ENCODE assay signal across 20 cellular contexts in the genomic region with DNA sequence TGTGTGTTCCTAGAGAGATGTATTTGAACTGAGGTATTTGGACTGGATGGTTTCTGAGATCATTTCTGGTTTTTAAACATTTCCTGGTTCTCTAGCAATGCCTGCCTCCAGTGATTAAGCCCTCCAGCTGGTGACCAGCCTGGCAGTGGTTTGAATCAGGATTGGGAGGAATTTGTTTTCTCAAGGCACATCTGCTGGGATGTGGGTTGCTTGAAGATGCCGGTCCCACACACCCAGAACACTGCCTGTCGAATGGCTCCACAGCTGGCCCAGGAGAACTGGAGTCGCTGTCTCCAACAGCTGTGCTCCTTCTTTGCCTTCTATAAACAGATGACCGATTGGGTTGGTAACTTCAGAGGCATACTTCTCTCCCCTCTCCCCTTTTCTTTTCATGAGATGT.
DNase-seq lines count a peak whose midpoint lies in the region; ATAC-seq and TF ChIP-seq lines count a peak whose summit lies in the region.
"Had no signal": no experiment of that assay in that cellular context is flagged by ENCODE, and none has a peak within 500 bp of the region (broad histone marks: within the 10 kb centered on the region; RNA-seq: fewer than 3 reads in every experiment).

No MANE protein-coding gene starts in this region.

- no peaks in the 10 kb centered on the region for H4K20me1 ChIP-seq in hepatocyte (ENCODE audit: insufficient read depth, poor library complexity, severe bottlenecking)

- peak; percentile 20 to 21 for ATAC-seq in lower lobe of right lung
- no peak for ATAC-seq in left colon
- no peak for ATAC-seq in GM21381 (IDR thresholded peaks at IDR 0.05; ENCODE audit: unreplicated experiment)

- H3K27me3 ChIP-seq in lower lobe of right lung (ENCODE audit: low read depth) (no peaks in the 10 kb centered on the region), hepatocyte (no peaks in the 10 kb centered on the region)
- H3K27me3 ChIP-seq: stomach, uterus had no signal

- TF ChIP-seq CTCF in HFF-Myc (IDR thresholded peaks at IDR 0.05; ENCODE audit: low read depth, low read length, missing control alignments) (no peak), cardiac fibroblast (IDR thresholded peaks at IDR 0.05; ENCODE audit: low read depth, low read length) (no peak), lower lobe of right lung (IDR thresholded peaks at IDR 0.05) (no peak), hepatocyte (IDR thresholded peaks at IDR 0.05; ENCODE audit: poor library complexity) (no peak)

- H3K4me3 ChIP-seq in HFF-Myc (replicated peaks; ENCODE audit: low read depth, low read length), result no peak overlapping the region
- H3K4me3 ChIP-seq in cardiac fibroblast (replicated peaks in 1 of 2; ENCODE audit: low read depth in 2 of 2, low read length in 2 of 2), result no peak overlapping the region
- no peak overlapping the region for H3K4me3 ChIP-seq in lower lobe of right lung
- no peak overlapping the region for H3K4me3 ChIP-seq in hepatocyte
- H3K4me3 ChIP-seq: stomach, uterus had no signal

- DNase-seq in AG08396 (ENCODE audit: low spot score) (peak; percentile 84), HFF-Myc (ENCODE audit: extremely low read depth, low read depth) (peak; percentile 87), cardiac fibroblast (ENCODE audit: low read depth in 2 of 2) (peak; percentile 15 to 58), lower lobe of right lung (no peak), hepatocyte (ENCODE audit: low spot score) (no peak), NCI-H2171 treated with DMSO at 0.1 percent for 48 hours (lab: John Stamatoyannopoulos, UW) (no peak), left colon (no peak)
- DNase-seq: activated CD4-positive, alpha-beta T cell treated with anti-CD3 and anti-CD28 coated beads for 48 hours; activated T-cell treated with anti-CD3 and anti-CD28 coated beads, Interleukin-2, amount 50 U/mL, for 1 hour; cerebellar nuclear complex; COR-L47; left cardiac atrium; NCI-H146; NCI-H446; SHP77; stimulated activated CD4-positive, alpha-beta T cell treated with anti-CD3 and anti-CD28 coated beads, Interleukin-15, amount 100 ng/mL, for 24 hours; stomach; T1000; uterus had no signal

- no peak overlapping the region for H3K27ac ChIP-seq in lower lobe of right lung
- H3K27ac ChIP-seq in hepatocyte, result no peak overlapping the region
- H3K27ac ChIP-seq: uterus had no signal

- H3K79me2 ChIP-seq in hepatocyte, result no peaks in the 10 kb centered on the region

- no peaks in the 10 kb centered on the region for H3K9me2 ChIP-seq in hepatocyte (replicated peaks; ENCODE audit: insufficient read depth)

- no peaks in the 10 kb centered on the region for H3K9me3 ChIP-seq in lower lobe of right lung
- H3K9me3 ChIP-seq in hepatocyte (ENCODE audit: low read depth), result no peaks in the 10 kb centered on the region
- H3K9me3 ChIP-seq: stomach, uterus had no signal

- H3K36me3 ChIP-seq in lower lobe of right lung, result no peaks in the 10 kb centered on the region
- H3K36me3 ChIP-seq in hepatocyte (replicated peaks; ENCODE audit: insufficient read depth, low read depth), result no peaks in the 10 kb centered on the region
- H3K36me3 ChIP-seq: stomach, uterus had no signal

- intact Hi-C loops in lower lobe of right lung (cut with DNase I), result no loop called here
- intact Hi-C loops in left colon (cut with DNase I, micrococcal nuclease), result no loop called here

- no peak overlapping the region for H3K4me2 ChIP-seq in hepatocyte

- WGBS in hepatocyte (ENCODE audit: low lambda C conversion rate, missing lambda C conversion rate), result 61% methylated on average over 4 of the region's 4 CpGs

- H3K4me1 ChIP-seq in lower lobe of right lung (no peaks in the 10 kb centered on the region), hepatocyte (ENCODE audit: insufficient read depth) (no peaks in the 10 kb centered on the region)
- H3K4me1 ChIP-seq: stomach, uterus had no signal

- H2AFZ ChIP-seq in hepatocyte, result no peak overlapping the region

Comparison
In these comparisons a context has a peak if more than half of its experiments do, and no peak if none do; other contexts are left out.
1. DNase-seq: peak in AG08396 (single experiment), HFF-Myc (single experiment) and cardiac fibroblast (2 of 2); none in lower lobe of right lung (single experiment), hepatocyte (single experiment), NCI-H2171 treated with DMSO at 0.1 percent for 48 hours (single experiment) and left colon (0 of 2).
2. ATAC-seq: peak in lower lobe of right lung (2 of 2); none in left colon (single experiment) and GM21381 (single experiment).